ENCODE assay signal across 17 cellular contexts in genomic region chr20:44228465-44229258, GRCh38. TPM values are rescaled to one million over a fixed set of nuclear protein-coding genes. Genes with fewer than 3 reads are reported as not detected.
A peak's percentile ranks its signal among the peaks of the same experiment; 100 is the strongest.
DNase-seq lines count a peak whose midpoint lies in the region; ATAC-seq and TF ChIP-seq lines count a peak whose summit lies in the region.
"Had no signal": no experiment of that assay in that cellular context is flagged by ENCODE, and none has a peak within 500 bp of the region (broad histone marks: within the 10 kb centered on the region; RNA-seq: fewer than 3 reads in every experiment).

No MANE protein-coding gene starts in this region.

- no peaks in the 10 kb centered on the region for H3K36me3 Mint-ChIP-seq in activated CD8-positive, alpha-beta T cell treated with anti-CD3 and anti-CD28 coated beads, Interleukin-2, amount 10 ng/mL, durations not matched to agents 7 days and 5 days (ENCODE audit: low read depth)
- no peaks in the 10 kb centered on the region for H3K36me3 Mint-ChIP-seq in activated CD8-positive, alpha-beta T cell treated with anti-CD3 and anti-CD28 coated beads for 36 hours (ENCODE audit: low read depth)
- no peaks in the 10 kb centered on the region for H3K36me3 Mint-ChIP-seq in endothelial cell (ENCODE audit: low read depth, unreplicated experiment)
- H3K36me3 Mint-ChIP-seq in neural progenitor cell: no peaks in the 10 kb centered on the region

- H3K9me3 ChIP-seq in neural progenitor cell (ENCODE audit: low read depth): no peaks in the 10 kb centered on the region

- H3K4me1 ChIP-seq in neural progenitor cell: peaks cover 5% of the 10 kb centered on the region

- POLR2A ChIA-PET in activated CD8-positive, alpha-beta T cell treated with anti-CD3 and anti-CD28 coated beads, Interleukin-2, amount 10 ng/mL, durations not matched to agents 7 days and 5 days (lab: Charles Lee): no interaction called here
- POLR2A ChIA-PET in activated CD8-positive, alpha-beta T cell treated with anti-CD3 and anti-CD28 coated beads for 36 hours (lab: Charles Lee): no interaction called here

- no peak overlapping the region for H3K9ac ChIP-seq in neural progenitor cell

- intact Hi-C loops in activated CD8-positive, alpha-beta T cell treated with anti-CD3 and anti-CD28 coated beads for 36 hours (cut with micrococcal nuclease): no loop called here

- no peak for TF ChIP-seq EP300 in Ishikawa (IDR thresholded peaks at IDR 0.05; ENCODE audit: borderline replicate concordance)

- CTCF ChIA-PET in activated CD8-positive, alpha-beta T cell treated with anti-CD3 and anti-CD28 coated beads, Interleukin-2, amount 10 ng/mL, durations not matched to agents 7 days and 5 days (lab: Charles Lee): interaction anchor here (1.2 to 1.9 kb wide), 2 partner anchors 10 to 82 kb away, joined by 5 to 17 read pairs; partner anchors contain the start of gene FITM2
- CTCF ChIA-PET in activated CD8-positive, alpha-beta T cell treated with anti-CD3 and anti-CD28 coated beads for 36 hours (lab: Charles Lee): interaction anchor here (3.4 kb wide), 1 partner anchor 10 kb away, joined by 22 read pairs; no protein-coding TSS in a partner anchor

- H2AFZ ChIP-seq in neural progenitor cell (replicated peaks): no peak overlapping the region

- H3K4me2 ChIP-seq in neural progenitor cell: no peak overlapping the region

- no peak for DNase-seq in activated CD8-positive, alpha-beta T cell treated with anti-CD3 and anti-CD28 coated beads, Interleukin-2, amount 10 ng/mL, durations not matched to agents 7 days and 5 days
- no peak for DNase-seq in activated CD8-positive, alpha-beta T cell treated with anti-CD3 and anti-CD28 coated beads for 36 hours
- no peak for DNase-seq in endothelial cell (ENCODE audit: low spot score)
- no peak for DNase-seq in neural progenitor cell (ENCODE audit: low spot score)
- no peak for DNase-seq in Ammon's horn (ENCODE audit: low spot score)
- DNase-seq: Caco-2, GF-D8, NCI-H1436 treated with DMSO at 0.1 percent for 48 hours, NCI-H226, NCI-H526 treated with DMSO at 0.1 percent for 48 hours, SHP77 treated with DMSO at 0.1 percent for 48 hours had no signal

- no peak overlapping the region for H3K27ac ChIP-seq in neural progenitor cell
- H3K27ac ChIP-seq: C4-2B had no signal

- no peak for ATAC-seq in activated CD8-positive, alpha-beta T cell treated with anti-CD3 and anti-CD28 coated beads, Interleukin-2, amount 10 ng/mL, durations not matched to agents 7 days and 5 days
- ATAC-seq in activated CD8-positive, alpha-beta T cell treated with anti-CD3 and anti-CD28 coated beads for 36 hours: no peak
- ATAC-seq in GM18519 (IDR thresholded peaks at IDR 0.05; ENCODE audit: low FRiP score, unreplicated experiment) (no peak), GM18517 (IDR thresholded peaks at IDR 0.05; ENCODE audit: unreplicated experiment) (no peak)

- no peaks in the 10 kb centered on the region for H3K9me3 Mint-ChIP-seq in activated CD8-positive, alpha-beta T cell treated with anti-CD3 and anti-CD28 coated beads, Interleukin-2, amount 10 ng/mL, durations not matched to agents 7 days and 5 days (ENCODE audit: insufficient read depth)
- H3K9me3 Mint-ChIP-seq in activated CD8-positive, alpha-beta T cell treated with anti-CD3 and anti-CD28 coated beads for 36 hours: no peaks in the 10 kb centered on the region
- no peaks in the 10 kb centered on the region for H3K9me3 Mint-ChIP-seq in endothelial cell (ENCODE audit: unreplicated experiment)
- no peaks in the 10 kb centered on the region for H3K9me3 Mint-ChIP-seq in neural progenitor cell

- H3K27me3 ChIP-seq in neural progenitor cell: no peaks in the 10 kb centered on the region

- no peak overlapping the region for H3K4me3 Mint-ChIP-seq in activated CD8-positive, alpha-beta T cell treated with anti-CD3 and anti-CD28 coated beads, Interleukin-2, amount 10 ng/mL, durations not matched to agents 7 days and 5 days
- no peak overlapping the region for H3K4me3 Mint-ChIP-seq in activated CD8-positive, alpha-beta T cell treated with anti-CD3 and anti-CD28 coated beads for 36 hours
- H3K4me3 Mint-ChIP-seq in endothelial cell (ENCODE audit: unreplicated experiment) (no peak overlapping the region), neural progenitor cell (no peak overlapping the region)

- peak overlapping the region; percentile 46 for H3K27ac Mint-ChIP-seq in activated CD8-positive, alpha-beta T cell treated with anti-CD3 and anti-CD28 coated beads, Interleukin-2, amount 10 ng/mL, durations not matched to agents 7 days and 5 days
- no peak overlapping the region for H3K27ac Mint-ChIP-seq in activated CD8-positive, alpha-beta T cell treated with anti-CD3 and anti-CD28 coated beads for 36 hours
- peak overlapping the region; percentile 30 for H3K27ac Mint-ChIP-seq in endothelial cell (ENCODE audit: unreplicated experiment)
- H3K27ac Mint-ChIP-seq in neural progenitor cell: peak overlapping the region; percentile 54

- no peak overlapping the region for H3K4me3 ChIP-seq in neural progenitor cell

- H3K36me3 ChIP-seq in neural progenitor cell: no peaks in the 10 kb centered on the region

- no peaks in the 10 kb centered on the region for H3K27me3 Mint-ChIP-seq in activated CD8-positive, alpha-beta T cell treated with anti-CD3 and anti-CD28 coated beads, Interleukin-2, amount 10 ng/mL, durations not matched to agents 7 days and 5 days (ENCODE audit: low read depth)
- no peaks in the 10 kb centered on the region for H3K27me3 Mint-ChIP-seq in activated CD8-positive, alpha-beta T cell treated with anti-CD3 and anti-CD28 coated beads for 36 hours
- no peaks in the 10 kb centered on the region for H3K27me3 Mint-ChIP-seq in endothelial cell (ENCODE audit: unreplicated experiment)
- H3K27me3 Mint-ChIP-seq in neural progenitor cell (ENCODE audit: insufficient read depth, low read depth): no peaks in the 10 kb centered on the region

- no peaks in the 10 kb centered on the region for H3F3A ChIP-seq in neural progenitor cell (ENCODE audit: low read depth)

- no peaks in the 10 kb centered on the region for H4K20me1 ChIP-seq in neural progenitor cell (ENCODE audit: low read depth)

- no peak for TF ChIP-seq RAD21 in Ishikawa (IDR thresholded peaks at IDR 0.05; ENCODE audit: low read depth)

- peaks cover 6% of the 10 kb centered on the region for H3K4me1 Mint-ChIP-seq in activated CD8-positive, alpha-beta T cell treated with anti-CD3 and anti-CD28 coated beads, Interleukin-2, amount 10 ng/mL, durations not matched to agents 7 days and 5 days (ENCODE audit: low read depth)
- H3K4me1 Mint-ChIP-seq in activated CD8-positive, alpha-beta T cell treated with anti-CD3 and anti-CD28 coated beads for 36 hours (ENCODE audit: low read depth): no peaks in the 10 kb centered on the region
- H3K4me1 Mint-ChIP-seq in endothelial cell (ENCODE audit: unreplicated experiment) (peaks cover 12% of the 10 kb centered on the region), neural progenitor cell (peaks cover 18% of the 10 kb centered on the region)

- no peaks in the 10 kb centered on the region for H3K79me2 ChIP-seq in neural progenitor cell (ENCODE audit: low read depth)

- no peak for TF ChIP-seq CTCF in activated CD8-positive, alpha-beta T cell treated with anti-CD3 and anti-CD28 coated beads for 36 hours (IDR thresholded peaks at IDR 0.05)
- TF ChIP-seq CTCF in endothelial cell (IDR thresholded peaks at IDR 0.05; ENCODE audit: unreplicated experiment): no peak
- no peak for TF ChIP-seq CTCF in neural progenitor cell (IDR thresholded peaks at IDR 0.05)

TF ChIP-seq in Ishikawa, 13 proteins besides CTCF, POLR2A, EP300 and RAD21:
- no peak for TF ChIP-seq YY1 (IDR thresholded peaks at IDR 0.05; ENCODE audit: low read depth)
- no peak for TF ChIP-seq NFIC (IDR thresholded peaks at IDR 0.05)
- TF ChIP-seq MAX (IDR thresholded peaks at IDR 0.05): no peak
- peak; percentile 35; the same call in 1 of the 2 replicates for TF ChIP-seq TEAD4 (IDR thresholded peaks at IDR 0.05)
- no peak for TF ChIP-seq TAF1 (IDR thresholded peaks at IDR 0.05; ENCODE audit: low read depth)
- TF ChIP-seq CREB1 (IDR thresholded peaks at IDR 0.05; ENCODE audit: low read depth): no peak
- no peak for TF ChIP-seq CEBPB (IDR thresholded peaks at IDR 0.05)
- TF ChIP-seq USF1 (IDR thresholded peaks at IDR 0.05): no peak
- no peak for TF ChIP-seq TCF12 (IDR thresholded peaks at IDR 0.05; ENCODE audit: low read depth)

RNA-seq across cellular contexts. Expression of gene OSER1, which starts 18.1 kb away (rescaled TPM):
- total RNA-seq in activated CD8-positive, alpha-beta T cell treated with anti-CD3 and anti-CD28 coated beads, Interleukin-2, amount 10 ng/mL, durations not matched to agents 7 days and 5 days: 10 to 100 TPM; 19.1 to 19.9 TPM
- 10 to 100 TPM; 20.9 to 23.3 TPM for total RNA-seq in activated CD8-positive, alpha-beta T cell treated with anti-CD3 and anti-CD28 coated beads for 36 hours
- total RNA-seq in endothelial cell (ENCODE audit: unreplicated experiment) (28.2 TPM), neural progenitor cell (ENCODE audit: low replicate concordance) (44.4 and 51.8 TPM in 2 replicates)

RNA-seq across cellular contexts. Expression of gene GDAP1L1, which starts 18.4 kb away (rescaled TPM):
- total RNA-seq in activated CD8-positive, alpha-beta T cell treated with anti-CD3 and anti-CD28 coated beads, Interleukin-2, amount 10 ng/mL, durations not matched to agents 7 days and 5 days: not detected
- total RNA-seq in activated CD8-positive, alpha-beta T cell treated with anti-CD3 and anti-CD28 coated beads for 36 hours: under 1 TPM in 1 of 2 experiments, not detected in 1; 0.18 TPM
- total RNA-seq in endothelial cell (ENCODE audit: unreplicated experiment): 1.7 TPM
- total RNA-seq in neural progenitor cell (ENCODE audit: low replicate concordance): 0.26 and 1.3 TPM in 2 replicates
- total RNA-seq: A172, LHCN-M2 had no signal

RNA-seq across cellular contexts. Expression of gene JPH2, which starts 41.7 kb away (rescaled TPM):
- under 1 TPM in 1 of 2 experiments, not detected in 1; 0.10 TPM for total RNA-seq in activated CD8-positive, alpha-beta T cell treated with anti-CD3 and anti-CD28 coated beads, Interleukin-2, amount 10 ng/mL, durations not matched to agents 7 days and 5 days
- total RNA-seq in activated CD8-positive, alpha-beta T cell treated with anti-CD3 and anti-CD28 coated beads for 36 hours: under 1 TPM; 0.47 to 0.54 TPM
- total RNA-seq in endothelial cell (ENCODE audit: unreplicated experiment) (0.80 TPM), neural progenitor cell (ENCODE audit: low replicate concordance) (not detected in 2 replicates)
